24 cellular contexts compared by ENCODE assay signal in the genomic region with DNA sequence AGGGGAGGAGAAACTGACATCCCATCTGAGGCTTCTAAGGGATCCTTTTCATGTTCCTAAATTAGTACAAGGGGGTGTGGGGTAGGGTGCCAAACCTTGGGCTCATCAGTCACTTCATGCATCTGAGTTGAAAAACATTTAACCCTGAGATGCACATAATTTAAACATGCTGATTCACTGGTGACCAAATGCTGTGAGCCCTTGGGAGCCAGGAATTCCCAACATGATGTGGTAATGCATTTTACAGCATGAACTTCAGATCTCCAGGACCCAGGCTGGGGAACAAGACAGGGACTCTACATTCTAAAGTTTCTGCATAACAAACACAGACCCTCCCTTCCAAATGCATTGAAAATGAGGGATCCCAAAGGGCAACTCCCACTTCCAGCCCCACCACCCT.
DNase-seq lines count a peak whose midpoint lies in the region; ATAC-seq and TF ChIP-seq lines count a peak whose summit lies in the region.
"Had no signal": no experiment of that assay in that cellular context is flagged by ENCODE, and none has a peak within 500 bp of the region (broad histone marks: within the 10 kb centered on the region; RNA-seq: fewer than 3 reads in every experiment).

No MANE protein-coding gene starts in this region.

- H3K9me3 Mint-ChIP-seq in progenitor cell of endocrine pancreas (ENCODE audit: low read depth) = no peaks in the 10 kb centered on the region
- H3K9me3 Mint-ChIP-seq: activated naive CD8-positive, alpha-beta T cell treated with anti-CD3 and anti-CD28 coated beads for 36 hours; CD4-positive, alpha-beta T cell; mesothelial cell of epicardium; natural killer cell had no signal

- no peak overlapping the region for H3K4me3 Mint-ChIP-seq in progenitor cell of endocrine pancreas (ENCODE audit: low read depth)
- H3K4me3 Mint-ChIP-seq: activated naive CD8-positive, alpha-beta T cell treated with anti-CD3 and anti-CD28 coated beads for 36 hours; CD4-positive, alpha-beta T cell; mesothelial cell of epicardium; natural killer cell had no signal

- no peak overlapping the region for H3K27ac Mint-ChIP-seq in progenitor cell of endocrine pancreas
- H3K27ac Mint-ChIP-seq: CD4-positive, alpha-beta T cell; mesothelial cell of epicardium; natural killer cell had no signal

- H2AK5ac ChIP-seq in mesendoderm (ENCODE audit: low read length) = no peak overlapping the region

- H3K4me1 Mint-ChIP-seq in progenitor cell of endocrine pancreas (ENCODE audit: low read depth) = no peaks in the 10 kb centered on the region

- H4K8ac ChIP-seq in mesendoderm (ENCODE audit: low read depth, low read length) = no peak overlapping the region

- H3K4me3 ChIP-seq in MG63 (no peak overlapping the region), fibroblast of mammary gland (ENCODE audit: control insufficient read depth, low read depth, low read length) (no peak overlapping the region), mesendoderm (ENCODE audit: low read length) (no peak overlapping the region)
- H3K4me3 ChIP-seq: colonic mucosa, HAP-1, transverse colon had no signal

- no peak overlapping the region for H2BK5ac ChIP-seq in mesendoderm (ENCODE audit: low read length)

- no peaks in the 10 kb centered on the region for H3K27me3 Mint-ChIP-seq in progenitor cell of endocrine pancreas
- H3K27me3 Mint-ChIP-seq: activated naive CD8-positive, alpha-beta T cell treated with anti-CD3 and anti-CD28 coated beads for 36 hours; CD4-positive, alpha-beta T cell had no signal

- H3K27ac ChIP-seq in mesendoderm (ENCODE audit: low read depth, low read length) = peak overlapping the region; percentile 82
- H3K27ac ChIP-seq: colonic mucosa, foreskin keratinocyte, transverse colon had no signal

- H3K56ac ChIP-seq in mesendoderm (ENCODE audit: low read length) = no peak overlapping the region

- no peak for TF ChIP-seq CTCF in fibroblast of mammary gland (conservative IDR thresholded peaks at IDR 0.05; ENCODE audit: control insufficient read depth, insufficient read depth, low read depth, low read length)
- TF ChIP-seq CTCF in progenitor cell of endocrine pancreas (IDR thresholded peaks at IDR 0.05; ENCODE audit: unreplicated experiment) = no peak

- H3K4me2 ChIP-seq in mesendoderm (ENCODE audit: low read length) = no peak overlapping the region

- H3K23ac ChIP-seq in mesendoderm (ENCODE audit: low read length) = no peak overlapping the region

- ATAC-seq in GM18517 (IDR thresholded peaks at IDR 0.05; ENCODE audit: unreplicated experiment) = no peak
- ATAC-seq: foreskin keratinocyte, left colon, natural killer cell, sciatic nerve had no signal

- no peaks in the 10 kb centered on the region for H3K79me1 ChIP-seq in mesendoderm (ENCODE audit: low read length)

- H3K18ac ChIP-seq in mesendoderm (ENCODE audit: low read length) = peak overlapping the region; percentile 39

- H3K79me2 ChIP-seq in mesendoderm (ENCODE audit: control insufficient read depth, insufficient read depth, low read length) = no peaks in the 10 kb centered on the region

- H4K5ac ChIP-seq in mesendoderm (ENCODE audit: low read length) = no peak overlapping the region

- H2BK120ac ChIP-seq in mesendoderm (ENCODE audit: low read depth, low read length) = no peak overlapping the region

- H3K36me3 ChIP-seq in MG63 (no peaks in the 10 kb centered on the region), mesendoderm (ENCODE audit: control insufficient read depth, insufficient read depth, low read length) (no peaks in the 10 kb centered on the region)
- H3K36me3 ChIP-seq: colonic mucosa, HAP-1, transverse colon had no signal

- no peak overlapping the region for H3K4ac ChIP-seq in mesendoderm (ENCODE audit: low read depth, low read length)

- H3K4me1 ChIP-seq in mesendoderm (ENCODE audit: control insufficient read depth, low read depth, low read length) = peaks cover 17% of the 10 kb centered on the region
- H3K4me1 ChIP-seq: colonic mucosa, foreskin keratinocyte, HAP-1, transverse colon had no signal

- H3K9ac ChIP-seq in mesendoderm (ENCODE audit: low read length) = no peak overlapping the region

- H3K36me3 Mint-ChIP-seq in progenitor cell of endocrine pancreas (ENCODE audit: insufficient read depth) = no peaks in the 10 kb centered on the region
- H3K36me3 Mint-ChIP-seq: mesothelial cell of epicardium, natural killer cell had no signal

- DNase-seq in EL = peak; percentile 41
- peak; percentile 31 for DNase-seq in MG63
- DNase-seq in fibroblast of mammary gland (ENCODE audit: low read depth) = peak; percentile 56
- DNase-seq in mesendoderm = peak; percentile 76
- DNase-seq in stimulated activated CD4-positive, alpha-beta T cell treated with anti-CD3 and anti-CD28 coated beads, Interleukin-4, amount 100 ng/mL, for 1 hour = no peak
- DNase-seq in activated T-cell treated with anti-CD3 and anti-CD28 coated beads, Interleukin-2, amount 50 U/mL, for 1 hour = no peak
- DNase-seq in progenitor cell of endocrine pancreas (ENCODE audit: low spot score, unreplicated experiment) = no peak
- DNase-seq: ACHN; activated CD4-positive, alpha-beta T cell treated with anti-CD3 and anti-CD28 coated beads for 1 hour; activated naive CD8-positive, alpha-beta T cell treated with anti-CD3 and anti-CD28 coated beads for 36 hours; CD4-positive, alpha-beta T cell; colonic mucosa; foreskin keratinocyte; hypothalamus; left colon; natural killer cell; NCI-H1436; NCI-H748 treated with DMSO at 0.1 percent for 48 hours; stimulated activated naive CD4-positive, alpha-beta T cell; transverse colon had no signal

- H3K27me3 ChIP-seq in MG63 (no peaks in the 10 kb centered on the region), mesendoderm (ENCODE audit: insufficient read depth, low read length, poor library complexity) (no peaks in the 10 kb centered on the region)
- H3K27me3 ChIP-seq: colonic mucosa, foreskin keratinocyte, transverse colon had no signal

- no peaks in the 10 kb centered on the region for H3K9me3 ChIP-seq in MG63
- H3K9me3 ChIP-seq: colonic mucosa, HAP-1, transverse colon had no signal

- no peak overlapping the region for H2BK15ac ChIP-seq in mesendoderm (replicated peaks; ENCODE audit: low read depth)

Comparison
In these comparisons a context has a peak if more than half of its experiments do, and no peak if none do; other contexts are left out.
1. DNase-seq: peak in EL (single experiment), MG63 (single experiment), fibroblast of mammary gland (single experiment) and mesendoderm (single experiment); none in stimulated activated CD4-positive, alpha-beta T cell treated with anti-CD3 and anti-CD28 coated beads, Interleukin-4, amount 100 ng/mL, for 1 hour (single experiment), activated T-cell treated with anti-CD3 and anti-CD28 coated beads, Interleukin-2, amount 50 U/mL, for 1 hour (single experiment) and progenitor cell of endocrine pancreas (single experiment).